In the genomic region with DNA sequence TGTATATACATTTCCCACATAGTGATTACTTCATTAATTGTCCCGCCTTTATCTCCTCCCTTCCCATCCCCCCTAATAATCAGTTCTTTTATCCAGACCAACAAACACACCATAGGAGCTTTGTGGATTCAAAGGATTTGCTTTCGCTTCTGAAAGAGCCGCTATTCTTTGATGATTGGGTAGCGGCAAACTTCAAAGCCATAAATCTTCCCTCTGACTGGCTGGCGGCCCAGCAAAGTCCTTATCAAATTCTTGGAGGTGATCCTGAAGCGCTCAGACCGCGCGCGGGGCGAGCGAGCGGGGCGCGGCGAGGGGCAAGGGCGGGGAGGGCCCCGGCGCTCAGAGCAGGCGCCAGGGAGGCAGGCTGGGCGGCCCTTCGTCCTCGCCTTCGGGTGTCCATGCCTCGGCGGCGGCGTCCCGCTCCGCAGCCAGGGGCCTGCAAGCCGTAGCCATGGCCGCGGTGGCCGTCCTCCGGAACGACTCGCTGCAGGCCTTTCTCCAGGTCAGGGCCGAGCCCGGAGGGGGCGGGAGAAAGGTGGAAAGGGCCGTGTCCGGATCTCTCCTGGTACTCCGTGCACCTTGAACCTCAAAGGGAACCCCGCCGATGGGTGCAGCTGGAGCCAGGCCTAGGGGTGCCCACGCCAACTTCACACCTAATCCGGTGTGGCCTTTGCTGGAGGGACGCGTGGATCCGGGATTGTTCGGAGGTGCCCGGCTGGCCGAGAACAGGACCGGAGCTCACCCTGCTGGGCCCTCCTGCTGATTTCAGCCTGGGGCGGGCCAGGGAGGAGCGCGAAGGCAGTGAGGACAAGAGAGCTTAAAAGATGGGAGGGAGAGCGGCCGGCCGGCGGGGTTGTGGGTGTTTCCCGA, we compare ENCODE assay signal across 8 cellular contexts. TPM values are rescaled to one million over a fixed set of nuclear protein-coding genes. Genes with fewer than 3 reads are reported as not detected.
DNase-seq lines count a peak whose midpoint lies in the region; ATAC-seq lines count a peak whose summit lies in the region.

Gene SP5, plus strand, starts transcription at position 276 of the 870 bp plus-strand sequence. Its CDS starts 176 bp downstream, at position 452.

- H3K9ac ChIP-seq in HUES6 (ENCODE audit: low read length): peak within 1 kb of the TSS; percentile 99

- peaks cover 27% of the 10 kb centered on the region; the same call in 1 of the 2 replicates for H3K36me3 ChIP-seq in HUES6 (ENCODE audit: control insufficient read depth, insufficient read depth, low read length)

- H3K4me1 ChIP-seq in HUES6 (ENCODE audit: control insufficient read depth, insufficient read depth, low read length): peaks cover 30% of the 10 kb centered on the region

- H3K9me3 ChIP-seq in HUES6 (ENCODE audit: control insufficient read depth, insufficient read depth, low read depth, low read length) (no peaks in the 10 kb centered on the region), T-helper 17 cell (ENCODE audit: control insufficient read depth, low read length, poor library complexity, severe bottlenecking) (no peaks in the 10 kb centered on the region)

- peaks cover 2% of the 10 kb centered on the region for H3K36me3 Mint-ChIP-seq in T-helper 17 cell (ENCODE audit: low read depth)
- no peaks in the 10 kb centered on the region for H3K36me3 Mint-ChIP-seq in dendritic cell treated with granulocyte-macrophage colony-stimulating factor and Interleukin-4, amounts not matched to agents 40 ng/mL and 50 ng/mL, for 4 days (ENCODE audit: low read depth)
- H3K36me3 Mint-ChIP-seq in stimulated activated naive CD8-positive, alpha-beta T cell treated with anti-CD3 and anti-CD28 coated beads, Interleukin-15, Interleukin-2, amounts not matched to agents 100 ng/mL and 50 ng/mL, for 24 hours (ENCODE audit: low read depth): no peaks in the 10 kb centered on the region

- no peaks in the 10 kb centered on the region for H3K9me3 Mint-ChIP-seq in dendritic cell treated with granulocyte-macrophage colony-stimulating factor and Interleukin-4, amounts not matched to agents 40 ng/mL and 50 ng/mL, for 4 days
- H3K9me3 Mint-ChIP-seq in stimulated activated naive CD8-positive, alpha-beta T cell treated with anti-CD3 and anti-CD28 coated beads, Interleukin-15, Interleukin-2, amounts not matched to agents 100 ng/mL and 50 ng/mL, for 24 hours: no peaks in the 10 kb centered on the region

- H3K27me3 Mint-ChIP-seq in T-helper 17 cell: peaks cover 72% of the 10 kb centered on the region
- peaks cover 88% of the 10 kb centered on the region for H3K27me3 Mint-ChIP-seq in dendritic cell treated with granulocyte-macrophage colony-stimulating factor and Interleukin-4, amounts not matched to agents 40 ng/mL and 50 ng/mL, for 4 days
- H3K27me3 Mint-ChIP-seq in stimulated activated naive CD8-positive, alpha-beta T cell treated with anti-CD3 and anti-CD28 coated beads, Interleukin-15, Interleukin-2, amounts not matched to agents 100 ng/mL and 50 ng/mL, for 24 hours: peaks cover 73% of the 10 kb centered on the region

- DNase-seq in COLO668 (lab: John Stamatoyannopoulos, UW; ENCODE audit: unreplicated experiment) (peak; percentile 62), T-helper 17 cell (peak in 1 of 3 donors; percentile 22), left lobe of liver (ENCODE audit: low spot score) (peak; percentile 82)

- H3K4me1 Mint-ChIP-seq in T-helper 17 cell: peaks cover 30% of the 10 kb centered on the region
- peaks cover 39% of the 10 kb centered on the region for H3K4me1 Mint-ChIP-seq in dendritic cell treated with granulocyte-macrophage colony-stimulating factor and Interleukin-4, amounts not matched to agents 40 ng/mL and 50 ng/mL, for 4 days (ENCODE audit: low read depth)
- H3K4me1 Mint-ChIP-seq in stimulated activated naive CD8-positive, alpha-beta T cell treated with anti-CD3 and anti-CD28 coated beads, Interleukin-15, Interleukin-2, amounts not matched to agents 100 ng/mL and 50 ng/mL, for 24 hours (ENCODE audit: low read depth): peaks cover 34% of the 10 kb centered on the region

- peak within 1 kb of the TSS; percentile 91 for H3K4me3 Mint-ChIP-seq in T-helper 17 cell
- H3K4me3 Mint-ChIP-seq in dendritic cell treated with granulocyte-macrophage colony-stimulating factor and Interleukin-4, amounts not matched to agents 40 ng/mL and 50 ng/mL, for 4 days: peak within 1 kb of the TSS; percentile 78
- H3K4me3 Mint-ChIP-seq in stimulated activated naive CD8-positive, alpha-beta T cell treated with anti-CD3 and anti-CD28 coated beads, Interleukin-15, Interleukin-2, amounts not matched to agents 100 ng/mL and 50 ng/mL, for 24 hours: peak within 1 kb of the TSS; percentile 75

- H3K27ac ChIP-seq in HUES6 (ENCODE audit: low read depth, low read length): peak within 1 kb of the TSS; percentile 88; the same call in 1 of the 2 replicates

- H3K27me3 ChIP-seq in HUES6 (ENCODE audit: control insufficient read depth, insufficient read depth, low read length): peaks cover 88% of the 10 kb centered on the region

- H3K27ac Mint-ChIP-seq in T-helper 17 cell: no peak within 1 kb of the TSS
- H3K27ac Mint-ChIP-seq in dendritic cell treated with granulocyte-macrophage colony-stimulating factor and Interleukin-4, amounts not matched to agents 40 ng/mL and 50 ng/mL, for 4 days: no peak within 1 kb of the TSS
- peak within 1 kb of the TSS; percentile 38 for H3K27ac Mint-ChIP-seq in stimulated activated naive CD8-positive, alpha-beta T cell treated with anti-CD3 and anti-CD28 coated beads, Interleukin-15, Interleukin-2, amounts not matched to agents 100 ng/mL and 50 ng/mL, for 24 hours

- peak within 1 kb of the TSS; percentile 72 for H3K4me3 ChIP-seq in HUES6 (ENCODE audit: low read depth, low read length)

- intact Hi-C loops in dendritic cell treated with granulocyte-macrophage colony-stimulating factor and Interleukin-4, amounts not matched to agents 40 ng/mL and 50 ng/mL, for 4 days (cut with micrococcal nuclease): loop anchor here (1.0 to 10.0 kb wide), 2 partner anchors 101 to 350 kb away; partner anchors contain the start of gene GAD1

- ATAC-seq in T-helper 17 cell: peak; percentile 62
- peak; percentile 70 for ATAC-seq in left lobe of liver
- ATAC-seq in GM18517 (IDR thresholded peaks at IDR 0.05; ENCODE audit: unreplicated experiment): no peak
- ATAC-seq in GM19463 (IDR thresholded peaks at IDR 0.05; ENCODE audit: unreplicated experiment): no peak

RNA-seq across cellular contexts. Expression of gene SP5, which starts in this region (rescaled TPM):
- not detected for total RNA-seq in T-helper 17 cell
- total RNA-seq in left lobe of liver: 2.6 TPM

Comparison
In these comparisons a context has a peak if more than half of its experiments do, and no peak if none do; other contexts are left out.
1. Peak in ATAC-seq in T-helper 17 cell; RNA of the gene not detected or under 1 TPM.